In the genomic region with DNA sequence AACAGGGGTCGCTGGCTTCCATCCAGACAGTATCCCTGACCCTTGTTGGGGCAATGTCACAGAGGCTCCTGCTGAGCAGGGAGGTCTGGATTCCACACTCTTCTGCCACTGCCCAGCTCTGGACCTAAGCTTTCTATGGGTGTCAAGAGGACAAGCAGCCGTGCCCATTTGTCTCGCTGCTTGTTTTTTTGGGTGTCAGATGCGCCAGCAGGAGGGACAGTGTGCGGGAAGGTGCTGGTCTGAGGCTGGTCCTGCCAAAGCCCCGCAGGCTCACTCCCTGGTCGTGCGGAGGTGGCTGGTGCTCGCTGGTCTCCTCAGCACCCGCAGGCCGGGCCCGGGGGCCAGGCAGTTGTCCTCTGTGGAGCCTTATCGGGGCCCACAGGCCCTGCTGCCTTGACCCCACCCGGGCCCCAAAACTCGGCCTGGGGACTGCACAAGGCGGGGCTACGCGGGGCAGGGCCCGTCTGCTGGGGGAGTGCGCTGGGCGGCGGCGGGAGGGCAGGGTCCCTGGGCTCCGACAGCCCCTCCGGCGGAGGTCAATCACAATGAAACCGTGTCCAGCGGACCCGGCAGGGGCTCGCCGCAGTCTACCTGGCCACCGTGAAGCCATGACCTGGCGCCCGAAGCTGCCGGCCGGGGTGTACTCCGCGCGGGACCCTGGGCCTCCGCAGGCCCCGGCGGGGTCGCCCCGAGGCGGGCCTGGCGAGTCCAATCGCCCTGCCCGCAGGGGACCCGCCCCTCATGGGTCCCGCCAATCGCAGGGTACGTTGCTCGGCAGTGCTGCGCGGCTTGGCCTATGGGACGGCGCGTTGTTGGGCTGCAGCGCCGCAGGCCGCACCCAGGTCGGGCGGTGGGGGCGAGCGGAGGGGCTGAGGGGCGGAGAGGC, we compare ENCODE assay signal across 8 cellular contexts. TPM values are rescaled to one million over a fixed set of nuclear protein-coding genes. Genes with fewer than 3 reads are reported as not detected.
A peak's percentile ranks its signal among the peaks of the same experiment; 100 is the strongest.
DNase-seq lines count a peak whose midpoint lies in the region; ATAC-seq and TF ChIP-seq lines count a peak whose summit lies in the region.

A gene with protein sequence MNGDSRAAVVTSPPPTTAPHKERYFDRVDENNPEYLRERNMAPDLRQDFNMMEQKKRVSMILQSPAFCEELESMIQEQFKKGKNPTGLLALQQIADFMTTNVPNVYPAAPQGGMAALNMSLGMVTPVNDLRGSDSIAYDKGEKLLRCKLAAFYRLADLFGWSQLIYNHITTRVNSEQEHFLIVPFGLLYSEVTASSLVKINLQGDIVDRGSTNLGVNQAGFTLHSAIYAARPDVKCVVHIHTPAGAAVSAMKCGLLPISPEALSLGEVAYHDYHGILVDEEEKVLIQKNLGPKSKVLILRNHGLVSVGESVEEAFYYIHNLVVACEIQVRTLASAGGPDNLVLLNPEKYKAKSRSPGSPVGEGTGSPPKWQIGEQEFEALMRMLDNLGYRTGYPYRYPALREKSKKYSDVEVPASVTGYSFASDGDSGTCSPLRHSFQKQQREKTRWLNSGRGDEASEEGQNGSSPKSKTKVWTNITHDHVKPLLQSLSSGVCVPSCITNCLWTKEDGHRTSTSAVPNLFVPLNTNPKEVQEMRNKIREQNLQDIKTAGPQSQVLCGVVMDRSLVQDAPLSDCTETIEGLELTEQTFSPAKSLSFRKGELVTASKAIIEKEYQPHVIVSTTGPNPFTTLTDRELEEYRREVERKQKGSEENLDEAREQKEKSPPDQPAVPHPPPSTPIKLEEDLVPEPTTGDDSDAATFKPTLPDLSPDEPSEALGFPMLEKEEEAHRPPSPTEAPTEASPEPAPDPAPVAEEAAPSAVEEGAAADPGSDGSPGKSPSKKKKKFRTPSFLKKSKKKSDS (plus strand): TSS at position 822 of the 886 bp plus-strand sequence. CDS start 32,072 bp downstream, outside the sequence.

- intact Hi-C loops in T-helper 1 cell treated with Interleukin-12 subunit alpha and Interleukin-12 subunit beta and Interleukin-4 antibody, amounts not matched to agents 30 ng/mL and 1 ng/mL, for 36 hours (cut with micrococcal nuclease): loop anchor here (1.0 to 5.0 kb wide), 7 partner anchors 79 to 601 kb away; a partner anchor contains a TSS
- intact Hi-C loops in left cardiac atrium (cut with DNase I) (loop anchor here in 1 of 2 donors (5.0 to 10.0 kb wide), 3 partner anchors 51 to 92 kb away; a partner anchor contains a TSS), upper lobe of right lung (cut with DNase I) (loop anchor here (10.0 kb wide), 2 partner anchors 78 to 92 kb away; no protein-coding TSS in a partner anchor)

- peaks cover 29% of the 10 kb centered on the region for H3K4me1 Mint-ChIP-seq in progenitor cell of endocrine pancreas (ENCODE audit: low read depth)

- peaks cover 5% of the 10 kb centered on the region for H3K36me3 Mint-ChIP-seq in progenitor cell of endocrine pancreas (ENCODE audit: insufficient read depth)

- no peaks in the 10 kb centered on the region for H3K9me3 ChIP-seq in upper lobe of right lung

- H3K4me3 ChIP-seq in GM12865 (ENCODE audit: low read depth, low read length) (peak within 1 kb of the TSS; percentile 70), upper lobe of right lung (peak within 1 kb of the TSS; percentile 82)

- H3K4me3 Mint-ChIP-seq in progenitor cell of endocrine pancreas (ENCODE audit: low read depth): peak within 1 kb of the TSS; percentile 93

- peak; percentile 80 for ATAC-seq in HG02571 (IDR thresholded peaks at IDR 0.05; ENCODE audit: unreplicated experiment)
- peak; percentile 98 to 99 for ATAC-seq in left cardiac atrium
- ATAC-seq in upper lobe of right lung: peak; percentile 99

- peak; percentile 95 for DNase-seq in GM12865 (ENCODE audit: low read depth)
- peak; percentile 46 for DNase-seq in NCI-H1048 (lab: John Stamatoyannopoulos, UW)
- peak; percentile 88 for DNase-seq in amniotic epithelial cell (ENCODE audit: low read depth)
- DNase-seq in left cardiac atrium: peak; percentile 91
- peak; percentile 99 for DNase-seq in progenitor cell of endocrine pancreas (ENCODE audit: low spot score, unreplicated experiment)
- peak; percentile 95 for DNase-seq in upper lobe of right lung

- no peaks in the 10 kb centered on the region for H3K27me3 ChIP-seq in upper lobe of right lung

- no peaks in the 10 kb centered on the region for H3K36me3 ChIP-seq in upper lobe of right lung

- peak within 1 kb of the TSS; percentile 93 for H3K27ac Mint-ChIP-seq in progenitor cell of endocrine pancreas

- H3K4me1 ChIP-seq in upper lobe of right lung: peaks cover 34% of the 10 kb centered on the region

- no peaks in the 10 kb centered on the region for H3K27me3 Mint-ChIP-seq in progenitor cell of endocrine pancreas

- TF ChIP-seq CTCF in GM12865 (IDR thresholded peaks at IDR 0.05; ENCODE audit: insufficient read depth, low read depth, low read length, missing control alignments): no peak
- no peak for TF ChIP-seq CTCF in progenitor cell of endocrine pancreas (IDR thresholded peaks at IDR 0.05; ENCODE audit: unreplicated experiment)
- TF ChIP-seq CTCF in upper lobe of right lung (IDR thresholded peaks at IDR 0.05): no peak

- H3K9me3 Mint-ChIP-seq in progenitor cell of endocrine pancreas (ENCODE audit: low read depth): peaks cover 7% of the 10 kb centered on the region

- peak within 1 kb of the TSS; percentile 97 for H3K27ac ChIP-seq in upper lobe of right lung

RNA-seq across cellular contexts. Expression of the gene that starts here (rescaled TPM):
- total RNA-seq in T-helper 1 cell treated with Interleukin-12 subunit alpha and Interleukin-12 subunit beta and Interleukin-4 antibody, amounts not matched to agents 30 ng/mL and 1 ng/mL, for 36 hours: 261 and 283 TPM in 2 replicates
- 100 to 1,000 TPM; 200 to 209 TPM for total RNA-seq in left cardiac atrium
- 249 and 271 TPM in 2 replicates for total RNA-seq in progenitor cell of endocrine pancreas
- 286 TPM for total RNA-seq in upper lobe of right lung

Comparison
In these comparisons a context has a peak if more than half of its experiments do, and no peak if none do; other contexts are left out.
1. Peak in every context shown above with its lines: DNase-seq, ATAC-seq, H3K4me3 ChIP-seq and H3K27ac ChIP-seq.
2. DNase-seq: peak in every context shown above with its lines; median percentile 99 in progenitor cell of endocrine pancreas; 95 in GM12865; 95 in upper lobe of right lung; 91 in left cardiac atrium; 88 in amniotic epithelial cell; 46 in NCI-H1048.